Comparison of ENCODE assay signal across 8 cellular contexts in genomic region chr11:72111803-72112540, GRCh38. TPM values are rescaled to one million over a fixed set of nuclear protein-coding genes. Genes with fewer than 3 reads are reported as not detected.
DNase-seq lines count a peak whose midpoint lies in the region; ATAC-seq, FAIRE-seq and TF ChIP-seq lines count a peak whose summit lies in the region.

No MANE protein-coding gene starts in this region.

- H3K9me3 ChIP-seq in right atrium auricular region (no peaks in the 10 kb centered on the region), prostate gland (no peaks in the 10 kb centered on the region)

- H3K4me3 ChIP-seq in right atrium auricular region: peak overlapping the region; percentile 61 to 65
- peak overlapping the region; percentile 46 to 66 for H3K4me3 ChIP-seq in prostate gland

- peak; percentile 92 for ATAC-seq in HG02798 (IDR thresholded peaks at IDR 0.05; ENCODE audit: poor library complexity, unreplicated experiment)

- TF ChIP-seq CTCF in GM13977 (IDR thresholded peaks at IDR 0.05; ENCODE audit: extremely low read depth, insufficient read depth, missing control alignments) (no peak), right atrium auricular region (IDR thresholded peaks at IDR 0.05) (no peak), prostate gland (IDR thresholded peaks at IDR 0.05) (no peak)

- H3K27ac ChIP-seq in right atrium auricular region (peak overlapping the region; percentile 96 to 97), prostate gland (peak overlapping the region; percentile 99)

- H3K4me1 ChIP-seq in right atrium auricular region: peaks cover 0 to 12% of the 10 kb centered on the region in 2 donors
- H3K4me1 ChIP-seq in prostate gland (replicated peaks): peaks cover 4% of the 10 kb centered on the region

- H3K27me3 ChIP-seq in right atrium auricular region (no peaks in the 10 kb centered on the region), prostate gland (replicated peaks; ENCODE audit: insufficient read depth) (no peaks in the 10 kb centered on the region)

- DNase-seq in GM13977 (ENCODE audit: low spot score) (peak; percentile 81), NCI-H1417 treated with DMSO at 0.1 percent for 48 hours (lab: John Stamatoyannopoulos, UW) (peak; percentile 99), SW 1271 (lab: John Stamatoyannopoulos, UW) (peak; percentile 100), anterior cingulate cortex (lab: John Stamatoyannopoulos, UW) (peak; percentile 75 to 100 (median 97)), right atrium auricular region (ENCODE audit: low spot score) (peak; percentile 99), prostate gland (ENCODE audit: low spot score) (peak; percentile 99), urothelium cell line (ENCODE audit: low spot score) (peak; percentile 88)

- intact Hi-C loops in prostate gland (cut with DNase I): loop anchor here (2.0 to 10.0 kb wide), 2 partner anchors 111 to 323 kb away; partner anchors contain the start of gene CLPB

- in situ Hi-C loops in GM13977 (cut with MboI; ENCODE audit: low pct_unique_long_range_greater_than_20kb, low sequenced_read_pairs, unreplicated experiment): no loop called here

- FAIRE-seq in urothelium cell line (lab: Jason Lieb, UNC): no peak

- TF ChIP-seq POLR2A in prostate gland (IDR thresholded peaks at IDR 0.05): peak; percentile 98

- whole genome bisulfite sequencing in prostate gland: under 1% methylated on average over 29 of the region's 29 CpGs

- H3K36me3 ChIP-seq in right atrium auricular region (peaks cover 13% of the 10 kb centered on the region), prostate gland (no peaks in the 10 kb centered on the region)

RNA-seq across cellular contexts. Expression of gene ANAPC15, which starts 0.5 kb away (rescaled TPM):
- 10 to 100 TPM; 26.4 to 30.0 TPM for total RNA-seq in right atrium auricular region
- 10 to 100 TPM; 28.9 to 54.2 TPM for total RNA-seq in prostate gland

RNA-seq across cellular contexts. Expression of gene TOMT, which starts 6.2 kb away (rescaled TPM):
- total RNA-seq in right atrium auricular region (not detected), prostate gland (not detected)

RNA-seq across cellular contexts. Expression of gene LAMTOR1, which starts 8.9 kb away (rescaled TPM):
- 100 to 1,000 TPM; 103 to 117 TPM for total RNA-seq in right atrium auricular region
- total RNA-seq in prostate gland: 100 to 1,000 TPM; 128 to 230 TPM

RNA-seq across cellular contexts. Expression of gene FOLR3, which starts 23.6 kb away (rescaled TPM):
- not detected for total RNA-seq in right atrium auricular region
- not detected for total RNA-seq in prostate gland

RNA-seq across cellular contexts. Expression of gene LRRC51, which starts 31.3 kb away (rescaled TPM):
- total RNA-seq in right atrium auricular region (1 to 10 TPM; 4.0 to 7.6 TPM), prostate gland (10 to 100 TPM; 13.1 to 25.1 TPM)

Comparison
In these comparisons a context has a peak if more than half of its experiments do, and no peak if none do; other contexts are left out.
1. Peak in every context shown above with its lines: DNase-seq, ATAC-seq, H3K4me3 ChIP-seq and H3K27ac ChIP-seq.